ENCODE assay signal across 8 cellular contexts in genomic region chr10:100346351-100346764, GRCh38. TPM values are rescaled to one million over a fixed set of nuclear protein-coding genes. Genes with fewer than 3 reads are reported as not detected.
A peak's percentile ranks its signal among the peaks of the same experiment; 100 is the strongest.
DNase-seq lines count a peak whose midpoint lies in the region; ATAC-seq and TF ChIP-seq lines count a peak whose summit lies in the region.

No MANE protein-coding gene starts in this region.

- peaks cover 56% of the 10 kb centered on the region for H3K79me2 ChIP-seq in DND-41 (ENCODE audit: insufficient read depth, low read length)
- H3K79me2 ChIP-seq in SK-N-SH (ENCODE audit: insufficient read depth) = no peaks in the 10 kb centered on the region

- H3K4me3 Mint-ChIP-seq in IgD-negative memory B cell = peak overlapping the region; percentile 77 to 95 (median 90)

- WGBS in SK-N-SH (ENCODE audit: low lambda C conversion rate) = 1% methylated on average over 13 of the region's 36 CpGs
- WGBS in adrenal gland, 4 donors = 0 to 2% (median 0%) methylated on average over 1 to 36 of the region's 36 CpGs
- WGBS in psoas muscle, 3 donors = 0 to 1% (median 1%) methylated on average over 29 to 36 of the region's 36 CpGs

- TF ChIP-seq CTCF in DND-41 (IDR thresholded peaks at IDR 0.05; ENCODE audit: borderline replicate concordance, extremely low read depth, low read length, poor library complexity, severe bottlenecking) = no peak
- no peak for TF ChIP-seq CTCF in SK-N-SH (IDR thresholded peaks at IDR 0.05)
- no peak for TF ChIP-seq CTCF in adrenal gland (IDR thresholded peaks at IDR 0.05)
- TF ChIP-seq CTCF in psoas muscle (IDR thresholded peaks at IDR 0.05) = no peak
- no peak for TF ChIP-seq CTCF in uterus (IDR thresholded peaks at IDR 0.05)

- H3K27ac ChIP-seq in DND-41 (ENCODE audit: low read length) (peak overlapping the region; percentile 77), SK-N-SH (ENCODE audit: low read depth in 2 of 2, low read length in 1 of 2) (peak overlapping the region in 1 of 2 experiments; percentile 94; a peak in 2 of 4 replicates), adrenal gland (peak overlapping the region in 4 of 5 donors; percentile 37 to 85 (median 74)), psoas muscle (no peak overlapping the region), uterus (peak overlapping the region; percentile 37 to 69)

- H3K27me3 Mint-ChIP-seq in IgD-negative memory B cell = peaks cover 8% of the 10 kb centered on the region

- peaks cover 46% of the 10 kb centered on the region for H3K4me1 ChIP-seq in DND-41 (ENCODE audit: insufficient read depth, low read length)
- peaks cover 0 to 48% of the 10 kb centered on the region in 2 experiments; a peak in 1 of 4 replicates for H3K4me1 ChIP-seq in SK-N-SH (ENCODE audit: control insufficient read depth in 1 of 2, insufficient read depth in 2 of 2, low read depth in 1 of 2, low read length in 1 of 2)
- peaks cover 45 to 48% of the 10 kb centered on the region in 2 donors for H3K4me1 ChIP-seq in adrenal gland (replicated peaks in 1 of 2)
- peaks cover 24% of the 10 kb centered on the region for H3K4me1 ChIP-seq in psoas muscle
- no peaks in the 10 kb centered on the region for H3K4me1 ChIP-seq in uterus

- peak; percentile 66 for ATAC-seq in DND-41 (ENCODE audit: insufficient read depth, low read depth)
- ATAC-seq in GM21526 (IDR thresholded peaks at IDR 0.05; ENCODE audit: low FRiP score, unreplicated experiment) = peak; percentile 50
- peak; percentile 71 for ATAC-seq in left ventricle myocardium superior
- ATAC-seq in psoas muscle = peak; percentile 42 to 62 (median 46)

- H3K27me3 ChIP-seq in DND-41 (ENCODE audit: insufficient read depth, low read length, poor library complexity) (no peaks in the 10 kb centered on the region), SK-N-SH (ENCODE audit: insufficient read depth) (no peaks in the 10 kb centered on the region), adrenal gland (no peaks in the 10 kb centered on the region), psoas muscle (ENCODE audit: insufficient read depth in 3 of 3, low read length in 2 of 3) (peaks cover 3 to 51% (median 15%) of the 10 kb centered on the region in 3 donors), uterus (no peaks in the 10 kb centered on the region)

- H3K4me3 ChIP-seq in DND-41 (ENCODE audit: low read depth in 1 of 2, low read length in 2 of 2) (peak overlapping the region; percentile 40 to 73; a peak in 3 of 4 replicates), SK-N-SH (ENCODE audit: low read depth in 2 of 2, low read length in 1 of 2) (peak overlapping the region; percentile 90 to 95), adrenal gland (peak overlapping the region in 2 of 4 donors; percentile 65 to 92), psoas muscle (peak overlapping the region; percentile 74), uterus (peak overlapping the region; percentile 51 to 74)

- H3K27ac Mint-ChIP-seq in IgD-negative memory B cell = peak overlapping the region in 2 of 3 donors; percentile 39 to 61

- H3K4me2 ChIP-seq in DND-41 (ENCODE audit: insufficient read depth, low read length) (peak overlapping the region; percentile 91), SK-N-SH (peak overlapping the region; percentile 96)

- TF ChIP-seq POLR2A in adrenal gland (IDR thresholded peaks at IDR 0.05) = no peak
- no peak for TF ChIP-seq POLR2A in uterus (IDR thresholded peaks at IDR 0.05)

- H2AFZ ChIP-seq in DND-41 (ENCODE audit: low read depth, low read length) = peak overlapping the region; percentile 75
- H2AFZ ChIP-seq in SK-N-SH (ENCODE audit: low read depth) = peak overlapping the region; percentile 89; the same call in 1 of the 2 replicates

- H3K9me3 ChIP-seq in DND-41 (ENCODE audit: insufficient read depth, low read length, severe bottlenecking) (no peaks in the 10 kb centered on the region), SK-N-SH (no peaks in the 10 kb centered on the region), adrenal gland (replicated peaks in 1 of 3) (no peaks in the 10 kb centered on the region), psoas muscle (no peaks in the 10 kb centered on the region), uterus (no peaks in the 10 kb centered on the region)

- POLR2A ChIA-PET in SK-N-SH (lab: Yijun Ruan, JAX) = interaction anchor here (0.8 to 4.0 kb wide), 14 partner anchors 9 to 173 kb away, joined by 3 to 53 read pairs (median 6); partner anchors contain the start of gene BLOC1S2

- intact Hi-C loops in adrenal gland (cut with DNase I) = no loop called here
- intact Hi-C loops in left ventricle myocardium superior (cut with micrococcal nuclease) = no loop called here
- intact Hi-C loops in psoas muscle (cut with DNase I) = no loop called here
- intact Hi-C loops in uterus (cut with DNase I; ENCODE audit: low total_unique reads) = no loop called here

- DNase-seq in DND-41 (peak; percentile 81), SK-N-SH (peak; percentile 93), adrenal gland (peak; percentile 58 to 90 (median 82)), left ventricle myocardium superior (peak; percentile 67), psoas muscle (peak; percentile 60 to 66), uterus (peak; percentile 50 to 51)

- peaks cover 42% of the 10 kb centered on the region for H3K36me3 ChIP-seq in DND-41 (ENCODE audit: insufficient read depth, low read length)
- peaks cover 0 to 27% of the 10 kb centered on the region in 2 experiments for H3K36me3 ChIP-seq in SK-N-SH (replicated peaks in 1 of 2; ENCODE audit: control insufficient read depth in 1 of 2, insufficient read depth in 2 of 2, low read length in 1 of 2)
- H3K36me3 ChIP-seq in adrenal gland (replicated peaks in 1 of 2) = no peaks in the 10 kb centered on the region
- no peaks in the 10 kb centered on the region for H3K36me3 ChIP-seq in psoas muscle (ENCODE audit: insufficient read depth in 1 of 2, low read depth in 1 of 2)
- no peaks in the 10 kb centered on the region for H3K36me3 ChIP-seq in uterus

- peaks cover 4% of the 10 kb centered on the region for H3F3A ChIP-seq in SK-N-SH (replicated peaks; ENCODE audit: insufficient read depth)

- TF ChIP-seq RAD21 in SK-N-SH (IDR thresholded peaks at IDR 0.05; ENCODE audit: low read length) = no peak

- H3K9ac ChIP-seq in DND-41 (ENCODE audit: low read depth, low read length) (peak overlapping the region; percentile 93), SK-N-SH (peak overlapping the region; percentile 58; the same call in 1 of the 2 replicates)

- H3K4me1 Mint-ChIP-seq in IgD-negative memory B cell = peaks cover 7 to 18% (median 18%) of the 10 kb centered on the region in 3 donors

- no peak; a peak in 1 of 4 replicates for TF ChIP-seq EP300 in SK-N-SH (IDR thresholded peaks at IDR 0.05; ENCODE audit: borderline replicate concordance in 1 of 2, low read depth in 1 of 2, low read length in 1 of 2)

- peaks cover 37% of the 10 kb centered on the region for H4K20me1 ChIP-seq in DND-41 (ENCODE audit: insufficient read depth, low read length)
- no peaks in the 10 kb centered on the region for H4K20me1 ChIP-seq in SK-N-SH (ENCODE audit: insufficient read depth)

- H3K9me2 ChIP-seq in SK-N-SH = no peaks in the 10 kb centered on the region

- CTCF ChIA-PET in SK-N-SH (lab: Yijun Ruan, JAX) = interaction anchor here (0.9 to 24.3 kb wide), 10 partner anchors 9 to 532 kb away, joined by 3 to 432 read pairs (median 4); partner anchors contain the start of gene HIF1AN

- no peaks in the 10 kb centered on the region for H3K36me3 Mint-ChIP-seq in IgD-negative memory B cell

- H3K9me3 Mint-ChIP-seq in IgD-negative memory B cell = no peaks in the 10 kb centered on the region

TF ChIP-seq in SK-N-SH, 30 proteins besides CTCF, POLR2A, EP300 and RAD21 (continues in another document):
- TF ChIP-seq TEAD4 (IDR thresholded peaks at IDR 0.05; ENCODE audit: borderline replicate concordance, insufficient read depth) (no peak), USF2 (IDR thresholded peaks at IDR 0.05; ENCODE audit: borderline replicate concordance, low read depth, low read length) (no peak), TAF1 (IDR thresholded peaks at IDR 0.05; ENCODE audit: borderline replicate concordance, low read depth, low read length) (peak; percentile 43; the same call in 1 of the 2 replicates), MXI1 (IDR thresholded peaks at IDR 0.05; ENCODE audit: low read depth, low read length) (peak; percentile 92), NRF1 (IDR thresholded peaks at IDR 0.05; ENCODE audit: low read depth, low read length) (peak; percentile 47)

RNA-seq across cellular contexts. Expression of gene SCD, which starts 0.7 kb away (rescaled TPM):
- polyA plus RNA-seq in IgD-negative memory B cell (2.2 TPM), SK-N-SH (2012; rRNA removed) (19.7 and 26.4 TPM in 2 replicates), adrenal gland (100 to 1,000 TPM in 2 of 3 donors, 10 to 100 TPM in 1; 44.2 to 979 (median 125) TPM), psoas muscle (1 to 10 TPM; 1.1 to 9.5 (median 2.1) TPM)
- 20.6 and 24.4 TPM in 2 replicates for polyA plus RNA-seq in SK-N-SH (2012; cell fraction: cytosol; rRNA removed)
- polyA plus RNA-seq in SK-N-SH (2012; cell fraction: nucleus; rRNA removed) = 7.8 and 12.2 TPM in 2 replicates
- total RNA-seq in adrenal gland (100 to 1,000 TPM; 105 to 734 (median 221) TPM), left ventricle myocardium superior (13.2 TPM), psoas muscle (10 to 100 TPM in 3 of 4 donors, 1 to 10 TPM in 1; 2.3 to 18.4 (median 12.8) TPM), uterus (10 to 100 TPM in 1 of 4 donors, 1 to 10 TPM in 2, under 1 TPM in 1; 0.59 to 29.8 (median 6.0) TPM)

RNA-seq across cellular contexts. Expression of gene PKD2L1, which starts 16.3 kb away (rescaled TPM):
- polyA plus RNA-seq in IgD-negative memory B cell (not detected), SK-N-SH (2012; rRNA removed) (not detected in 2 replicates), adrenal gland (under 1 TPM in 1 of 3 donors, not detected in 2; 0.72 TPM), psoas muscle (not detected)
- not detected in 2 replicates for polyA plus RNA-seq in SK-N-SH (2012; cell fraction: cytosol; rRNA removed)
- not detected in 2 replicates for polyA plus RNA-seq in SK-N-SH (2012; cell fraction: nucleus; rRNA removed)
- total RNA-seq in adrenal gland (not detected), left ventricle myocardium superior (not detected), psoas muscle (not detected), uterus (not detected)

RNA-seq across cellular contexts. Expression of gene BLOC1S2, which starts 59.9 kb away (rescaled TPM):
- polyA plus RNA-seq in IgD-negative memory B cell (103 TPM), SK-N-SH (2012; rRNA removed) (29.1 and 30.4 TPM in 2 replicates), adrenal gland (100 to 1,000 TPM in 1 of 3 donors, 10 to 100 TPM in 2; 31.5 to 104 (median 38.1) TPM), psoas muscle (100 to 1,000 TPM in 1 of 3 donors, 10 to 100 TPM in 2; 81.2 to 318 (median 89.6) TPM)
- 42.7 and 53.9 TPM in 2 replicates for polyA plus RNA-seq in SK-N-SH (2012; cell fraction: cytosol; rRNA removed)
- 7.5 and 12.1 TPM in 2 replicates for polyA plus RNA-seq in SK-N-SH (2012; cell fraction: nucleus; rRNA removed)
- total RNA-seq in adrenal gland (10 to 100 TPM; 21.1 to 51.9 (median 39.5) TPM), left ventricle myocardium superior (18.2 TPM), psoas muscle (10 to 100 TPM; 36.5 to 89.0 (median 64.4) TPM), uterus (10 to 100 TPM in 2 of 4 donors, 1 to 10 TPM in 1, under 1 TPM in 1; 0.51 to 22.7 (median 13.3) TPM)
